In the genomic region with DNA sequence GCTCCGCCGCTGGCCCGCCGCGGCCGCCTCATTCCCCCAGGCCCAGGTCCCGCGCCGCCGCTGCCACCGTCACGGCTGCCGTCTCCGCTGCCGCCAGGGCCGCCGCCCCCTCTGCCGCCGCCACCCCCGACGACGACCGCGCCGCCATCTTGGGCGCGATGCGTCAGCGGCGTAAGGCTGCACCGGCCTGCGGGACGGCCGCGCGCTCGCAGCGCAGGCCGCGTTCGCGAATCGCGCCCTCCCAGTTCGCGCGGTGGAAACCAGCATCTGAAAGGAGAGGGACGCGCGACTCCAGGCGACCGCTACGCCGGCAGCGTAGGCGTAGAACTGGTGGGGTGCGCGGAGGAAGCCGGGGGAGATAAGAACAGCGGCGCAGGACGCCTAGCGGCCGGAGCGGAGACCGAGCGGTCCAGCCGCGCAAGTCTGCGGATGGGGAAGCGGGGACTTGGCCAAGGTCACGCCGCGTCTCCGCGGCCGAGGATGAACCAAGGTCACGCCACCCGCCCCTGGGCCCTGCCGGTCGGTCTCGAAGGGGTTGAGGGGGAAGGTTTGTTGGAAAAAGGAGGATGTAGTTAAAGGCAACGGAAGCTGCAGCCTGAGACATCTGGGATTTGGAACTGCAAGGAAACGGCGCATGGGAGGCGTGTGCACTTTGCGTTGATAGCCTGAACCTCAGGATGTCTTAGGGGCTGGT, we compare ENCODE assay signal across 8 cellular contexts. TPM values are rescaled to one million over a fixed set of nuclear protein-coding genes. Genes with fewer than 3 reads are reported as not detected.
DNase-seq lines count a peak whose midpoint lies in the region; ATAC-seq and TF ChIP-seq lines count a peak whose summit lies in the region.

A gene (minus strand): TSS at position 173 of the 694 bp plus-strand sequence. CDS start 307 bp downstream, outside the sequence.

- no peaks in the 10 kb centered on the region for H3K27me3 ChIP-seq in IMR-90 (ENCODE audit: control insufficient read depth, insufficient read depth, low read length)

- peak within 1 kb of the TSS; percentile 33; the same call in 1 of the 2 replicates for H3K18ac ChIP-seq in IMR-90 (ENCODE audit: low read depth, low read length)

- H4K8ac ChIP-seq in IMR-90 (ENCODE audit: low read depth in 2 of 2, low read length in 2 of 2), result peak within 1 kb of the TSS; percentile 75 to 78; a peak in 2 of 4 replicates

- H3K4me2 ChIP-seq in IMR-90 (ENCODE audit: low read depth, low read length) (peak within 1 kb of the TSS; percentile 93), OCI-LY7 (ENCODE audit: low read length) (peak within 1 kb of the TSS; percentile 98)

- H3K79me1 ChIP-seq in IMR-90 (ENCODE audit: low read depth in 1 of 2, low read length in 2 of 2), result peaks cover 10 to 33% of the 10 kb centered on the region in 2 experiments

- BruUV-seq in IMR-90 (replicated peaks; lab: Mats Ljungman, UMichigan), result no TSS peak
- BruUV-seq in OCI-LY7 (replicated peaks; lab: Mats Ljungman, UMichigan), result no TSS peak

- H3K4me1 ChIP-seq in IMR-90 (ENCODE audit: control insufficient read depth, insufficient read depth, low read length) (no peaks in the 10 kb centered on the region), OCI-LY7 (ENCODE audit: insufficient read depth, low read length, poor library complexity, severe bottlenecking) (peaks cover 23% of the 10 kb centered on the region)

- peak within 1 kb of the TSS; percentile 92 for H2AK9ac ChIP-seq in IMR-90 (replicated peaks; ENCODE audit: low read depth, low read length, poor library complexity)

- H2AK5ac ChIP-seq in IMR-90 (ENCODE audit: low read depth, low read length), result peak within 1 kb of the TSS; percentile 95

- H3K56ac ChIP-seq in IMR-90 (ENCODE audit: extremely low read depth, insufficient read depth, low read length), result peak within 1 kb of the TSS; percentile 28

- H3K4me3 ChIP-seq in IMR-90 (ENCODE audit: insufficient read depth, low read depth, low read length) (peak within 1 kb of the TSS; percentile 93), OCI-LY7 (ENCODE audit: low read depth, low read length, poor library complexity, severe bottlenecking) (peak within 1 kb of the TSS; percentile 85)

- H4K91ac ChIP-seq in IMR-90 (ENCODE audit: insufficient read depth, low read depth, low read length), result peak within 1 kb of the TSS; percentile 91

- H3K14ac ChIP-seq in IMR-90 (replicated peaks; ENCODE audit: low read depth, low read length), result peak within 1 kb of the TSS; percentile 79

- H3K9me2 ChIP-seq in OCI-LY7 (ENCODE audit: insufficient read depth, low read length), result no peaks in the 10 kb centered on the region

- no peak within 1 kb of the TSS for H2BK15ac ChIP-seq in IMR-90 (ENCODE audit: low read depth, low read length)

- intact Hi-C loops in IMR-90 (cut with micrococcal nuclease), result loop anchor here (2.0 to 5.0 kb wide), 2 partner anchors 85 to 216 kb away; no protein-coding TSS in a partner anchor
- intact Hi-C loops in OCI-LY7 (cut with micrococcal nuclease; ENCODE audit: unreplicated experiment), result loop anchor here (2.0 kb wide), 2 partner anchors 76 to 144 kb away; a partner anchor contains a TSS

- H3K27ac ChIP-seq in IMR-90 (ENCODE audit: insufficient read depth, low read length), result peak within 1 kb of the TSS; percentile 94
- H3K27ac ChIP-seq in OCI-LY7 (ENCODE audit: low read depth, low read length, poor library complexity, severe bottlenecking), result peak within 1 kb of the TSS; percentile 76
- H3K27ac ChIP-seq in epithelial cell of prostate, result peak within 1 kb of the TSS; percentile 86

- CTCF ChIA-PET in IMR-90 (lab: Yijun Ruan, JAX) (interaction anchor here (0.6 to 1.0 kb wide), 4 partner anchors 18 to 813 kb away, joined by 3 read pairs; a partner anchor contains a TSS), OCI-LY7 (lab: Charles Lee; ENCODE audit: unreplicated experiment) (interaction anchor here (0.6 kb wide), 1 partner anchor 209 kb away, joined by 3 read pairs; no protein-coding TSS in a partner anchor)

- ATAC-seq in GM21528 (IDR thresholded peaks at IDR 0.05; ENCODE audit: low FRiP score, unreplicated experiment) (peak; percentile 82), IMR-90 (ENCODE audit: low read depth) (peak; percentile 92)

- H2AFZ ChIP-seq in IMR-90 (replicated peaks; ENCODE audit: low read length, poor library complexity) (peak within 1 kb of the TSS; percentile 96), OCI-LY7 (ENCODE audit: low read length) (peak within 1 kb of the TSS; percentile 93)

- H2BK20ac ChIP-seq in IMR-90 (ENCODE audit: low read depth, low read length), result no peak within 1 kb of the TSS

- peak within 1 kb of the TSS; percentile 90 for H3K9ac ChIP-seq in IMR-90 (ENCODE audit: low read depth, low read length)

- H3K23ac ChIP-seq in IMR-90 (ENCODE audit: low read depth, low read length), result peak within 1 kb of the TSS; percentile 91

- peak within 1 kb of the TSS; percentile 91 for H3K4ac ChIP-seq in IMR-90 (ENCODE audit: low read depth, low read length)

- dilution Hi-C loops in IMR-90 (cut with HindIII; ENCODE audit: low sequenced_read_pairs, unreplicated experiment), result no loop called here

- TF ChIP-seq CTCF in IMR-90 (conservative IDR thresholded peaks at IDR 0.05; ENCODE audit: low read depth, low read length), result peak; percentile 86
- TF ChIP-seq CTCF in OCI-LY7 (conservative IDR thresholded peaks at IDR 0.05; ENCODE audit: low read length), result peak; percentile 78

- no peaks in the 10 kb centered on the region for H3K9me3 ChIP-seq in IMR-90 (ENCODE audit: control insufficient read depth, insufficient read depth, low read length)
- H3K9me3 ChIP-seq in OCI-LY7 (ENCODE audit: low read length), result peaks cover 7% of the 10 kb centered on the region; the same call in 1 of the 2 replicates

- H3K36me3 ChIP-seq in IMR-90 (ENCODE audit: control insufficient read depth, insufficient read depth, low read length) (no peaks in the 10 kb centered on the region), OCI-LY7 (ENCODE audit: insufficient read depth, low read length) (peaks cover 16% of the 10 kb centered on the region)

- H3K9me1 ChIP-seq in IMR-90 (ENCODE audit: insufficient read depth, low read length), result peaks cover 5% of the 10 kb centered on the region

- H2BK5ac ChIP-seq in IMR-90 (ENCODE audit: low read depth, low read length, poor library complexity, severe bottlenecking), result peak within 1 kb of the TSS; percentile 89

- TF ChIP-seq POLR2A in IMR-90 (IDR thresholded peaks at IDR 0.05; ENCODE audit: low read depth, low read length), result no peak

- TF ChIP-seq RAD21 in IMR-90 (IDR thresholded peaks at IDR 0.05; ENCODE audit: low read length), result peak; percentile 80

- H3K79me2 ChIP-seq in OCI-LY7 (ENCODE audit: insufficient read depth, low read depth, low read length), result peaks cover 54% of the 10 kb centered on the region

- POLR2A ChIA-PET in IMR-90 (lab: Charles Lee; ENCODE audit: unreplicated experiment), result no interaction called here
- POLR2A ChIA-PET in OCI-LY7 (lab: Charles Lee), result interaction anchor here (0.7 to 1.3 kb wide), 2 partner anchors 143 to 156 kb away, joined by 3 read pairs; a partner anchor contains a TSS

- H4K20me1 ChIP-seq in IMR-90 (ENCODE audit: insufficient read depth, low read length) (peaks cover 20% of the 10 kb centered on the region; the same call in 1 of the 2 replicates), OCI-LY7 (ENCODE audit: insufficient read depth, low read length) (0 out of 2 replicates have a peak, but pooled peaks cover 8% of the 10 kb centered on the region)

- in situ Hi-C loops in IMR-90 (cut with MboI; ENCODE audit: low sequenced_read_pairs), result no loop called here

- DNase-seq in DMS114 treated with DMSO at 0.1 percent for 48 hours (lab: John Stamatoyannopoulos, UW; ENCODE audit: unreplicated experiment), result peak; percentile 95
- DNase-seq in IMR-90, result peak; percentile 93
- peak; percentile 98 for DNase-seq in OCI-LY7 (ENCODE audit: low spot score)
- DNase-seq in activated T-cell treated with anti-CD3 and anti-CD28 coated beads for 24 hours (ENCODE audit: low read depth), result peak; percentile 93
- DNase-seq in epithelial cell of prostate (ENCODE audit: low read depth, low spot score), result peak; percentile 56
- peak; percentile 95 for DNase-seq in mucosa of gallbladder (ENCODE audit: low spot score)
- peak; percentile 86 to 89 for DNase-seq in stimulated activated CD8-positive, alpha-beta memory T cell treated with anti-CD3 and anti-CD28 coated beads, Interleukin-4, amount 100 ng/mL, for 4 hours (ENCODE audit: low read depth in 2 of 2, low spot score in 1 of 2)

- peak within 1 kb of the TSS; percentile 51 for H2BK120ac ChIP-seq in IMR-90 (ENCODE audit: low read depth, low read length)

- peak within 1 kb of the TSS; percentile 4 for H4K5ac ChIP-seq in IMR-90 (ENCODE audit: low read depth, low read length)

- WGBS in IMR-90 (ENCODE audit: extremely low coverage in 2 of 2, insufficient read length in 1 of 2), 2 experiments, result 5% methylated on average over 21 of the region's 87 CpGs; no CpG with 5 or more reads in 1 of the 2 experiments

TF ChIP-seq in IMR-90, 13 proteins besides CTCF, POLR2A, EP300 and RAD21:
- TF ChIP-seq CEBPB (IDR thresholded peaks at IDR 0.05; ENCODE audit: low read depth, low read length), result no peak
- TF ChIP-seq MAZ (IDR thresholded peaks at IDR 0.05; ENCODE audit: borderline replicate concordance, low read depth, low read length), result peak; percentile 79; the same call in 1 of the 2 replicates
- peak; percentile 76 for TF ChIP-seq RCOR1 (IDR thresholded peaks at IDR 0.05; ENCODE audit: insufficient replicate concordance, low read length)
- TF ChIP-seq MXI1 (IDR thresholded peaks at IDR 0.05; ENCODE audit: borderline replicate concordance, low read depth, low read length), result peak; percentile 9; the same call in 1 of the 2 replicates
- TF ChIP-seq CHD1 (IDR thresholded peaks at IDR 0.05; ENCODE audit: low read depth, low read length), result no peak
- no peak for TF ChIP-seq RFX5 (IDR thresholded peaks at IDR 0.05; ENCODE audit: low read depth, low read length)
- TF ChIP-seq SMC3 (IDR thresholded peaks at IDR 0.05; ENCODE audit: low read depth, low read length), result peak; percentile 79

RNA-seq across cellular contexts. Expression of the gene that starts here (rescaled TPM):
- 17.2 and 21.4 TPM in 2 replicates for total RNA-seq in IMR-90 (2012; rRNA removed)
- 9.1 and 10.1 TPM in 2 replicates for polyA plus RNA-seq in IMR-90 (2012; rRNA removed)
- polyA plus RNA-seq in IMR-90 (2012; cell fraction: cytosol; rRNA removed), result 3.8 and 4.5 TPM in 2 replicates
- 3.1 and 12.1 TPM in 2 replicates for polyA plus RNA-seq in IMR-90 (2012; cell fraction: nucleus; rRNA removed; ENCODE audit: low replicate concordance)
- total RNA-seq in OCI-LY7 (2014; rRNA removed; shearing (Covaris generic)), result 26.8 and 30.7 TPM in 2 replicates
- total RNA-seq in OCI-LY7 (2022), result 43.0 and 49.4 TPM in 2 replicates
- 30.7 TPM for total RNA-seq in mucosa of gallbladder

Comparison
In these comparisons a context has a peak if more than half of its experiments do, and no peak if none do; other contexts are left out.
1. Peak in every context shown above with its lines: DNase-seq, ATAC-seq, H3K4me3 ChIP-seq and H3K27ac ChIP-seq.